Comparison of ENCODE assay signal across 15 cellular contexts in genomic region chr17:7207120-7208001, GRCh38. TPM values are rescaled to one million over a fixed set of nuclear protein-coding genes. Genes with fewer than 3 reads are reported as not detected.
DNase-seq lines count a peak whose midpoint lies in the region; ATAC-seq, FAIRE-seq and TF ChIP-seq lines count a peak whose summit lies in the region.
"Had no signal": no experiment of that assay in that cellular context is flagged by ENCODE, and none has a peak within 500 bp of the region (broad histone marks: within the 10 kb centered on the region; RNA-seq: fewer than 3 reads in every experiment).

No MANE protein-coding gene starts in this region.

- no peak for DNase-seq in activated naive CD4-positive, alpha-beta T cell (lab: John Stamatoyannopoulos, UW)
- DNase-seq in astrocyte (ENCODE audit: low read depth), result no peak
- DNase-seq in left kidney (ENCODE audit: low read depth, low spot score), result peak; percentile 91
- no peak for DNase-seq in stimulated activated naive B cell treated with anti-CD40 and anti-IgM and Interleukin-4, amounts not matched to agents 10 μg/mL and 1 μg/mL and 100 μg/mL, for 72 hours
- no peak for DNase-seq in stimulated activated naive CD4-positive, alpha-beta T cell treated with Interleukin-2 at 50 U/mL for 16 hours (lab: John Stamatoyannopoulos, UW)
- DNase-seq in occipital lobe (lab: John Stamatoyannopoulos, UW), result no peak
- DNase-seq: activated effector memory CD4-positive, alpha-beta T cell treated with Interleukin-2 at 50 U/mL for 16 hours; heart right ventricle; NCI-H446; stimulated activated CD8-positive, alpha-beta memory T cell treated with anti-CD3 and anti-CD28 coated beads, Interleukin-4, amount 100 ng/mL, for 48 hours had no signal

- ATAC-seq in stimulated activated naive B cell treated with anti-CD40 and anti-IgM and Interleukin-4, amounts not matched to agents 10 μg/mL and 1 μg/mL and 100 μg/mL, for 72 hours (replicated peaks), result no peak
- ATAC-seq in GM21390 (IDR thresholded peaks at IDR 0.05; ENCODE audit: unreplicated experiment), result no peak

- H3K4me2 ChIP-seq in astrocyte (ENCODE audit: low read length), result peak overlapping the region; percentile 30

- no peaks in the 10 kb centered on the region for H3K9me3 ChIP-seq in astrocyte (ENCODE audit: insufficient read depth, low read depth, low read length)
- H3K9me3 ChIP-seq: heart right ventricle had no signal

- H3K79me2 ChIP-seq in astrocyte (ENCODE audit: insufficient read depth, low read length), result peaks cover 53% of the 10 kb centered on the region

- peaks cover 10% of the 10 kb centered on the region for H3K36me3 ChIP-seq in astrocyte (ENCODE audit: insufficient read depth, low read length)

- H3K36me3 Mint-ChIP-seq in activated naive CD4-positive, alpha-beta T cell treated with anti-CD3 and anti-CD28 coated beads, Interleukin-2, amount 50 U/mL, for 24 hours, result no peaks in the 10 kb centered on the region
- H3K36me3 Mint-ChIP-seq in astrocyte (ENCODE audit: low read depth, unreplicated experiment), result peaks cover 19% of the 10 kb centered on the region
- H3K36me3 Mint-ChIP-seq in stimulated activated naive B cell treated with anti-CD40 and anti-IgM and Interleukin-4, amounts not matched to agents 10 μg/mL and 1 μg/mL and 100 μg/mL, for 72 hours, result peaks cover 0 to 3% of the 10 kb centered on the region in 2 donors

- peak overlapping the region; percentile 27 for H3K9ac ChIP-seq in astrocyte (ENCODE audit: low read length)

- H3K9me3 Mint-ChIP-seq in activated naive CD4-positive, alpha-beta T cell treated with anti-CD3 and anti-CD28 coated beads, Interleukin-2, amount 50 U/mL, for 24 hours, result no peaks in the 10 kb centered on the region
- H3K9me3 Mint-ChIP-seq in astrocyte (ENCODE audit: unreplicated experiment), result no peaks in the 10 kb centered on the region
- H3K9me3 Mint-ChIP-seq in stimulated activated naive B cell treated with anti-CD40 and anti-IgM and Interleukin-4, amounts not matched to agents 10 μg/mL and 1 μg/mL and 100 μg/mL, for 72 hours, result no peaks in the 10 kb centered on the region
- H3K9me3 Mint-ChIP-seq: dendritic cell treated with granulocyte-macrophage colony-stimulating factor and Interleukin-4, amounts not matched to agents 40 ng/mL and 50 ng/mL, for 4 days had no signal

- H3K4me1 ChIP-seq in astrocyte (ENCODE audit: insufficient read depth, low read length), result peaks cover 28% of the 10 kb centered on the region

- no peak overlapping the region for H3K4me3 Mint-ChIP-seq in activated naive CD4-positive, alpha-beta T cell treated with anti-CD3 and anti-CD28 coated beads, Interleukin-2, amount 50 U/mL, for 24 hours
- peak overlapping the region; percentile 71 for H3K4me3 Mint-ChIP-seq in astrocyte (ENCODE audit: unreplicated experiment)
- no peak overlapping the region for H3K4me3 Mint-ChIP-seq in stimulated activated naive B cell treated with anti-CD40 and anti-IgM and Interleukin-4, amounts not matched to agents 10 μg/mL and 1 μg/mL and 100 μg/mL, for 72 hours
- H3K4me3 Mint-ChIP-seq: dendritic cell treated with granulocyte-macrophage colony-stimulating factor and Interleukin-4, amounts not matched to agents 40 ng/mL and 50 ng/mL, for 4 days had no signal

- no peak overlapping the region for H3K4me3 ChIP-seq in astrocyte (ENCODE audit: insufficient read depth, low read depth, low read length)

- peak overlapping the region; percentile 90 for H3K27ac Mint-ChIP-seq in activated naive CD4-positive, alpha-beta T cell treated with anti-CD3 and anti-CD28 coated beads, Interleukin-2, amount 50 U/mL, for 24 hours
- peak overlapping the region; percentile 81 for H3K27ac Mint-ChIP-seq in astrocyte (ENCODE audit: unreplicated experiment)
- peak overlapping the region; percentile 9 for H3K27ac Mint-ChIP-seq in stimulated activated naive B cell treated with anti-CD40 and anti-IgM and Interleukin-4, amounts not matched to agents 10 μg/mL and 1 μg/mL and 100 μg/mL, for 72 hours

- no peak overlapping the region for H2AFZ ChIP-seq in astrocyte (ENCODE audit: low read depth, low read length)

- no peak overlapping the region for H3K27ac ChIP-seq in astrocyte (ENCODE audit: low read depth, low read length)
- H3K27ac ChIP-seq: VCaP had no signal

- no peak for TF ChIP-seq CTCF in astrocyte (IDR thresholded peaks at IDR 0.05; ENCODE audit: insufficient read depth, low read depth, low read length)

- no peaks in the 10 kb centered on the region for H3K27me3 ChIP-seq in astrocyte (ENCODE audit: insufficient read depth, low read length)
- H3K27me3 ChIP-seq: heart right ventricle had no signal

- peaks cover 73% of the 10 kb centered on the region for H4K20me1 ChIP-seq in astrocyte (ENCODE audit: insufficient read depth, low read length)

- H3K27me3 Mint-ChIP-seq in activated naive CD4-positive, alpha-beta T cell treated with anti-CD3 and anti-CD28 coated beads, Interleukin-2, amount 50 U/mL, for 24 hours, result no peaks in the 10 kb centered on the region
- H3K27me3 Mint-ChIP-seq in astrocyte (ENCODE audit: low read depth, unreplicated experiment), result no peaks in the 10 kb centered on the region
- H3K27me3 Mint-ChIP-seq in stimulated activated naive B cell treated with anti-CD40 and anti-IgM and Interleukin-4, amounts not matched to agents 10 μg/mL and 1 μg/mL and 100 μg/mL, for 72 hours, result peaks cover 0 to 17% of the 10 kb centered on the region in 2 donors
- H3K27me3 Mint-ChIP-seq: dendritic cell treated with granulocyte-macrophage colony-stimulating factor and Interleukin-4, amounts not matched to agents 40 ng/mL and 50 ng/mL, for 4 days had no signal

- FAIRE-seq in astrocyte (lab: Jason Lieb, UNC), result no peak
- FAIRE-seq: G401.6 had no signal

- H3K4me1 Mint-ChIP-seq in activated naive CD4-positive, alpha-beta T cell treated with anti-CD3 and anti-CD28 coated beads, Interleukin-2, amount 50 U/mL, for 24 hours, result peaks cover 47% of the 10 kb centered on the region
- peaks cover 35% of the 10 kb centered on the region for H3K4me1 Mint-ChIP-seq in astrocyte (ENCODE audit: low read depth, unreplicated experiment)
- H3K4me1 Mint-ChIP-seq in stimulated activated naive B cell treated with anti-CD40 and anti-IgM and Interleukin-4, amounts not matched to agents 10 μg/mL and 1 μg/mL and 100 μg/mL, for 72 hours, result peaks cover 26% of the 10 kb centered on the region in 2 donors

RNA-seq across cellular contexts. Expression of gene DLG4, which starts 12.3 kb away (rescaled TPM):
- 45.6 and 48.0 TPM in 2 replicates for total RNA-seq in astrocyte
- 131 TPM for total RNA-seq in occipital lobe

RNA-seq across cellular contexts. Expression of gene ACADVL, which starts 12.4 kb away (rescaled TPM):
- total RNA-seq in astrocyte (354 and 399 TPM in 2 replicates), occipital lobe (77.2 TPM)

RNA-seq across cellular contexts. Expression of gene DVL2, which starts 27.0 kb away (rescaled TPM):
- total RNA-seq in astrocyte, result 30.2 and 34.4 TPM in 2 replicates
- 49.1 TPM for total RNA-seq in occipital lobe

RNA-seq across cellular contexts. Expression of gene ASGR1, which starts 28.2 kb away (rescaled TPM):
- total RNA-seq in astrocyte (3.6 and 5.0 TPM in 2 replicates), occipital lobe (15.6 TPM)

RNA-seq across cellular contexts. Expression of gene PHF23, which starts 31.9 kb away (rescaled TPM):
- total RNA-seq in astrocyte, result 78.0 and 89.5 TPM in 2 replicates
- total RNA-seq in occipital lobe, result 33.7 TPM

Comparison
In these comparisons a context has a peak if more than half of its experiments do, and no peak if none do; other contexts are left out.
1. H3K27ac Mint-ChIP-seq: peak in every context shown above with its lines; median percentile 90 in activated naive CD4-positive, alpha-beta T cell treated with anti-CD3 and anti-CD28 coated beads, Interleukin-2, amount 50 U/mL, for 24 hours; 81 in astrocyte; 9 in stimulated activated naive B cell treated with anti-CD40 and anti-IgM and Interleukin-4, amounts not matched to agents 10 μg/mL and 1 μg/mL and 100 μg/mL, for 72 hours.